Comparison of ENCODE assay signal across 7 cellular contexts in genomic region chr18:35267161-35267651, GRCh38. TPM values are rescaled to one million over a fixed set of nuclear protein-coding genes. Genes with fewer than 3 reads are reported as not detected.
DNase-seq lines count a peak whose midpoint lies in the region; ATAC-seq lines count a peak whose summit lies in the region.

No MANE protein-coding gene starts in this region.

- H3K9me3 Mint-ChIP-seq in activated CD8-positive, alpha-beta memory T cell treated with anti-CD3 and anti-CD28 coated beads, Interleukin-2, amount 10 ng/mL, durations not matched to agents 7 days and 5 days (ENCODE audit: low read depth): peaks cover 22% of the 10 kb centered on the region
- peaks cover 13% of the 10 kb centered on the region for H3K9me3 Mint-ChIP-seq in stimulated activated effector memory CD8-positive, alpha-beta T cell treated with anti-CD3 and anti-CD28 coated beads, Interleukin-12 subunit alpha, Interleukin-12 subunit beta, amount 100 ng/mL, for 72 hours

- peaks cover 50% of the 10 kb centered on the region for H3K36me3 Mint-ChIP-seq in activated CD8-positive, alpha-beta memory T cell treated with anti-CD3 and anti-CD28 coated beads, Interleukin-2, amount 10 ng/mL, durations not matched to agents 7 days and 5 days
- H3K36me3 Mint-ChIP-seq in stimulated activated effector memory CD8-positive, alpha-beta T cell treated with anti-CD3 and anti-CD28 coated beads, Interleukin-12 subunit alpha, Interleukin-12 subunit beta, amount 100 ng/mL, for 72 hours: peaks cover 20% of the 10 kb centered on the region

- peaks cover 4% of the 10 kb centered on the region for H3K36me3 ChIP-seq in endocrine pancreas (ENCODE audit: control insufficient read depth, insufficient read depth, low read length)
- H3K36me3 ChIP-seq in mucosa of rectum (ENCODE audit: control insufficient read depth in 2 of 2, insufficient read depth in 2 of 2, low read length in 2 of 2): peaks cover 3 to 4% of the 10 kb centered on the region in 2 donors

- ATAC-seq in GM19397 (IDR thresholded peaks at IDR 0.05; ENCODE audit: unreplicated experiment): peak; percentile 87
- peak; percentile 78 for ATAC-seq in activated CD8-positive, alpha-beta memory T cell treated with anti-CD3 and anti-CD28 coated beads, Interleukin-2, amount 10 ng/mL, durations not matched to agents 7 days and 5 days
- ATAC-seq in stimulated activated effector memory CD8-positive, alpha-beta T cell treated with anti-CD3 and anti-CD28 coated beads, Interleukin-12 subunit alpha, Interleukin-12 subunit beta, amount 100 ng/mL, for 72 hours: peak; percentile 87

- DNase-seq in NCI-H1436 treated with DMSO at 0.1 percent for 48 hours (lab: John Stamatoyannopoulos, UW): peak; percentile 29
- peak; percentile 67 for DNase-seq in activated CD8-positive, alpha-beta memory T cell treated with anti-CD3 and anti-CD28 coated beads, Interleukin-2, amount 10 ng/mL, durations not matched to agents 7 days and 5 days
- peak; percentile 50 to 71 for DNase-seq in stimulated activated effector memory CD8-positive, alpha-beta T cell treated with anti-CD3 and anti-CD28 coated beads, Interleukin-12 subunit alpha, Interleukin-12 subunit beta, amount 100 ng/mL, for 72 hours (ENCODE audit: low spot score in 2 of 2)
- DNase-seq in HK-2 (ENCODE audit: unreplicated experiment): no peak

- H3K27me3 ChIP-seq in endocrine pancreas (ENCODE audit: control insufficient read depth, insufficient read depth, low read length) (no peaks in the 10 kb centered on the region), mucosa of rectum (ENCODE audit: control insufficient read depth in 2 of 2, insufficient read depth in 2 of 2, low read length in 2 of 2) (no peaks in the 10 kb centered on the region)

- H3K9me3 ChIP-seq in endocrine pancreas (ENCODE audit: control insufficient read depth, low read length) (no peaks in the 10 kb centered on the region), mucosa of rectum (ENCODE audit: control insufficient read depth in 2 of 2, low read length in 2 of 2) (no peaks in the 10 kb centered on the region)

- peak overlapping the region; percentile 83 for H3K27ac Mint-ChIP-seq in activated CD8-positive, alpha-beta memory T cell treated with anti-CD3 and anti-CD28 coated beads, Interleukin-2, amount 10 ng/mL, durations not matched to agents 7 days and 5 days
- H3K27ac Mint-ChIP-seq in stimulated activated effector memory CD8-positive, alpha-beta T cell treated with anti-CD3 and anti-CD28 coated beads, Interleukin-12 subunit alpha, Interleukin-12 subunit beta, amount 100 ng/mL, for 72 hours: peak overlapping the region; percentile 97

- H3K27me3 Mint-ChIP-seq in activated CD8-positive, alpha-beta memory T cell treated with anti-CD3 and anti-CD28 coated beads, Interleukin-2, amount 10 ng/mL, durations not matched to agents 7 days and 5 days: no peaks in the 10 kb centered on the region

- peak overlapping the region; percentile 67 to 80 for H3K27ac ChIP-seq in mucosa of rectum (ENCODE audit: low read depth in 2 of 2, low read length in 2 of 2)

- peaks cover 19% of the 10 kb centered on the region for H3K4me1 Mint-ChIP-seq in activated CD8-positive, alpha-beta memory T cell treated with anti-CD3 and anti-CD28 coated beads, Interleukin-2, amount 10 ng/mL, durations not matched to agents 7 days and 5 days
- H3K4me1 Mint-ChIP-seq in stimulated activated effector memory CD8-positive, alpha-beta T cell treated with anti-CD3 and anti-CD28 coated beads, Interleukin-12 subunit alpha, Interleukin-12 subunit beta, amount 100 ng/mL, for 72 hours: peaks cover 35% of the 10 kb centered on the region

- peak overlapping the region; percentile 74 for H3K4me3 Mint-ChIP-seq in activated CD8-positive, alpha-beta memory T cell treated with anti-CD3 and anti-CD28 coated beads, Interleukin-2, amount 10 ng/mL, durations not matched to agents 7 days and 5 days
- peak overlapping the region; percentile 87 for H3K4me3 Mint-ChIP-seq in stimulated activated effector memory CD8-positive, alpha-beta T cell treated with anti-CD3 and anti-CD28 coated beads, Interleukin-12 subunit alpha, Interleukin-12 subunit beta, amount 100 ng/mL, for 72 hours

- H3K4me3 ChIP-seq in endocrine pancreas (ENCODE audit: control insufficient read depth, insufficient read depth, low read length): no peak overlapping the region
- H3K4me3 ChIP-seq in mucosa of rectum (ENCODE audit: low read length in 2 of 2): peak overlapping the region; percentile 73 to 75

- no peaks in the 10 kb centered on the region for H3K4me1 ChIP-seq in endocrine pancreas (ENCODE audit: control insufficient read depth, insufficient read depth, low read length)
- no peaks in the 10 kb centered on the region for H3K4me1 ChIP-seq in mucosa of rectum (ENCODE audit: control insufficient read depth in 2 of 2, insufficient read depth in 2 of 2, low read length in 2 of 2)

- CTCF ChIA-PET in activated CD8-positive, alpha-beta memory T cell treated with anti-CD3 and anti-CD28 coated beads, Interleukin-2, amount 10 ng/mL, durations not matched to agents 7 days and 5 days (lab: Charles Lee): interaction anchor here (1.0 to 1.6 kb wide), 4 partner anchors 11 to 60 kb away, joined by 3 to 4 read pairs (median 3); no protein-coding TSS in a partner anchor

- peak overlapping the region; percentile 30 for H3K9ac ChIP-seq in endocrine pancreas (ENCODE audit: control insufficient read depth, insufficient read depth, low read length)
- peak overlapping the region; percentile 27 to 64 for H3K9ac ChIP-seq in mucosa of rectum (ENCODE audit: low read depth in 1 of 2, low read length in 2 of 2)

RNA-seq across cellular contexts. Expression of gene ZSCAN30, which starts 22.8 kb away (rescaled TPM):
- 10 to 100 TPM; 12.9 to 18.1 TPM for total RNA-seq in activated CD8-positive, alpha-beta memory T cell treated with anti-CD3 and anti-CD28 coated beads, Interleukin-2, amount 10 ng/mL, durations not matched to agents 7 days and 5 days

RNA-seq across cellular contexts. Expression of gene ZNF397, which starts 26.4 kb away (rescaled TPM):
- total RNA-seq in activated CD8-positive, alpha-beta memory T cell treated with anti-CD3 and anti-CD28 coated beads, Interleukin-2, amount 10 ng/mL, durations not matched to agents 7 days and 5 days: 10 to 100 TPM; 10.8 to 13.1 TPM
